Comparison of ENCODE assay signal across 2 cellular contexts in the genomic region with DNA sequence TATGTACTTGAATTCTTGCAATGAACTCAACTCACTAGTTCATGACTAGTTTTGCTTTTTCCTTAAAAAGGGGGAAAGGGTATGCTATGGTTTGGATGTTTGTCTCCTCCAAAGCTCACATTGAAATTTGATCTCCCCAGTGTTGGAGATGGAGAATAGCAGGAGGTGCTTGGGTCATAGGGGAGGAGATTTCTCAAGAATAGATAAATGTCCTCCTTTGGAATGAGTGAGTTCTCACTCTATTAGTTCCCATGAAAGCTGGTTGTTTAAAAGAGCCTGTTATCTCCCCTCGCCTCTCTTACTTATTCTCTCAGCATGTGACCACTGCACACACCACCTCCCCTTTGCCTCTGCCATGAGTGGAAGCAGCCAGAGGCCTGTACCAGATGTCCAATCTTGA.
TF ChIP-seq lines count a peak whose summit lies in the region.

No MANE protein-coding gene starts in this region.

TF ChIP-seq in WTC11, 78 proteins besides CTCF, POLR2A, EP300 and RAD21 (continued from another document):
- TF ChIP-seq, protein P1, sequence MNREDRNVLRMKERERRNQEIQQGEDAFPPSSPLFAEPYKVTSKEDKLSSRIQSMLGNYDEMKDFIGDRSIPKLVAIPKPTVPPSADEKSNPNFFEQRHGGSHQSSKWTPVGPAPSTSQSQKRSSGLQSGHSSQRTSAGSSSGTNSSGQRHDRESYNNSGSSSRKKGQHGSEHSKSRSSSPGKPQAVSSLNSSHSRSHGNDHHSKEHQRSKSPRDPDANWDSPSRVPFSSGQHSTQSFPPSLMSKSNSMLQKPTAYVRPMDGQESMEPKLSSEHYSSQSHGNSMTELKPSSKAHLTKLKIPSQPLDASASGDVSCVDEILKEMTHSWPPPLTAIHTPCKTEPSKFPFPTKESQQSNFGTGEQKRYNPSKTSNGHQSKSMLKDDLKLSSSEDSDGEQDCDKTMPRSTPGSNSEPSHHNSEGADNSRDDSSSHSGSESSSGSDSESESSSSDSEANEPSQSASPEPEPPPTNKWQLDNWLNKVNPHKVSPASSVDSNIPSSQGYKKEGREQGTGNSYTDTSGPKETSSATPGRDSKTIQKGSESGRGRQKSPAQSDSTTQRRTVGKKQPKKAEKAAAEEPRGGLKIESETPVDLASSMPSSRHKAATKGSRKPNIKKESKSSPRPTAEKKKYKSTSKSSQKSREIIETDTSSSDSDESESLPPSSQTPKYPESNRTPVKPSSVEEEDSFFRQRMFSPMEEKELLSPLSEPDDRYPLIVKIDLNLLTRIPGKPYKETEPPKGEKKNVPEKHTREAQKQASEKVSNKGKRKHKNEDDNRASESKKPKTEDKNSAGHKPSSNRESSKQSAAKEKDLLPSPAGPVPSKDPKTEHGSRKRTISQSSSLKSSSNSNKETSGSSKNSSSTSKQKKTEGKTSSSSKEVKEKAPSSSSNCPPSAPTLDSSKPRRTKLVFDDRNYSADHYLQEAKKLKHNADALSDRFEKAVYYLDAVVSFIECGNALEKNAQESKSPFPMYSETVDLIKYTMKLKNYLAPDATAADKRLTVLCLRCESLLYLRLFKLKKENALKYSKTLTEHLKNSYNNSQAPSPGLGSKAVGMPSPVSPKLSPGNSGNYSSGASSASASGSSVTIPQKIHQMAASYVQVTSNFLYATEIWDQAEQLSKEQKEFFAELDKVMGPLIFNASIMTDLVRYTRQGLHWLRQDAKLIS (CRISPR knock-in tag; IDR thresholded peaks at IDR 0.05; ENCODE audit: borderline replicate concordance): no peak
- TF ChIP-seq, protein P2, sequence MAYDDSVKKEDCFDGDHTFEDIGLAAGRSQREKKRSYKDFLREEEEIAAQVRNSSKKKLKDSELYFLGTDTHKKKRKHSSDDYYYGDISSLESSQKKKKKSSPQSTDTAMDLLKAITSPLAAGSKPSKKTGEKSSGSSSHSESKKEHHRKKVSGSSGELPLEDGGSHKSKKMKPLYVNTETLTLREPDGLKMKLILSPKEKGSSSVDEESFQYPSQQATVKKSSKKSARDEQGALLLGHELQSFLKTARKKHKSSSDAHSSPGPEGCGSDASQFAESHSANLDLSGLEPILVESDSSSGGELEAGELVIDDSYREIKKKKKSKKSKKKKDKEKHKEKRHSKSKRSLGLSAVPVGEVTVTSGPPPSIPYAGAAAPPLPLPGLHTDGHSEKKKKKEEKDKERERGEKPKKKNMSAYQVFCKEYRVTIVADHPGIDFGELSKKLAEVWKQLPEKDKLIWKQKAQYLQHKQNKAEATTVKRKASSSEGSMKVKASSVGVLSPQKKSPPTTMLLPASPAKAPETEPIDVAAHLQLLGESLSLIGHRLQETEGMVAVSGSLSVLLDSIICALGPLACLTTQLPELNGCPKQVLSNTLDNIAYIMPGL (CRISPR knock-in tag; IDR thresholded peaks at IDR 0.05): no peak
- TF ChIP-seq, protein P3, sequence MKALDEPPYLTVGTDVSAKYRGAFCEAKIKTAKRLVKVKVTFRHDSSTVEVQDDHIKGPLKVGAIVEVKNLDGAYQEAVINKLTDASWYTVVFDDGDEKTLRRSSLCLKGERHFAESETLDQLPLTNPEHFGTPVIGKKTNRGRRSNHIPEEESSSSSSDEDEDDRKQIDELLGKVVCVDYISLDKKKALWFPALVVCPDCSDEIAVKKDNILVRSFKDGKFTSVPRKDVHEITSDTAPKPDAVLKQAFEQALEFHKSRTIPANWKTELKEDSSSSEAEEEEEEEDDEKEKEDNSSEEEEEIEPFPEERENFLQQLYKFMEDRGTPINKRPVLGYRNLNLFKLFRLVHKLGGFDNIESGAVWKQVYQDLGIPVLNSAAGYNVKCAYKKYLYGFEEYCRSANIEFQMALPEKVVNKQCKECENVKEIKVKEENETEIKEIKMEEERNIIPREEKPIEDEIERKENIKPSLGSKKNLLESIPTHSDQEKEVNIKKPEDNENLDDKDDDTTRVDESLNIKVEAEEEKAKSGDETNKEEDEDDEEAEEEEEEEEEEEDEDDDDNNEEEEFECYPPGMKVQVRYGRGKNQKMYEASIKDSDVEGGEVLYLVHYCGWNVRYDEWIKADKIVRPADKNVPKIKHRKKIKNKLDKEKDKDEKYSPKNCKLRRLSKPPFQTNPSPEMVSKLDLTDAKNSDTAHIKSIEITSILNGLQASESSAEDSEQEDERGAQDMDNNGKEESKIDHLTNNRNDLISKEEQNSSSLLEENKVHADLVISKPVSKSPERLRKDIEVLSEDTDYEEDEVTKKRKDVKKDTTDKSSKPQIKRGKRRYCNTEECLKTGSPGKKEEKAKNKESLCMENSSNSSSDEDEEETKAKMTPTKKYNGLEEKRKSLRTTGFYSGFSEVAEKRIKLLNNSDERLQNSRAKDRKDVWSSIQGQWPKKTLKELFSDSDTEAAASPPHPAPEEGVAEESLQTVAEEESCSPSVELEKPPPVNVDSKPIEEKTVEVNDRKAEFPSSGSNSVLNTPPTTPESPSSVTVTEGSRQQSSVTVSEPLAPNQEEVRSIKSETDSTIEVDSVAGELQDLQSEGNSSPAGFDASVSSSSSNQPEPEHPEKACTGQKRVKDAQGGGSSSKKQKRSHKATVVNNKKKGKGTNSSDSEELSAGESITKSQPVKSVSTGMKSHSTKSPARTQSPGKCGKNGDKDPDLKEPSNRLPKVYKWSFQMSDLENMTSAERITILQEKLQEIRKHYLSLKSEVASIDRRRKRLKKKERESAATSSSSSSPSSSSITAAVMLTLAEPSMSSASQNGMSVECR (CRISPR knock-in tag; IDR thresholded peaks at IDR 0.05; ENCODE audit: borderline replicate concordance): no peak
- TF ChIP-seq, protein P4, sequence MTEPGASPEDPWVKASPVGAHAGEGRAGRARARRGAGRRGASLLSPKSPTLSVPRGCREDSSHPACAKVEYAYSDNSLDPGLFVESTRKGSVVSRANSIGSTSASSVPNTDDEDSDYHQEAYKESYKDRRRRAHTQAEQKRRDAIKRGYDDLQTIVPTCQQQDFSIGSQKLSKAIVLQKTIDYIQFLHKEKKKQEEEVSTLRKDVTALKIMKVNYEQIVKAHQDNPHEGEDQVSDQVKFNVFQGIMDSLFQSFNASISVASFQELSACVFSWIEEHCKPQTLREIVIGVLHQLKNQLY (CRISPR knock-in tag; IDR thresholded peaks at IDR 0.05): no peak
TF ChIP-seq in WTC11: peak in this region for 0.

TF ChIP-seq in K562, 482 proteins besides CTCF, POLR2A, EP300 and RAD21 (continued from another document):
- TF ChIP-seq, protein P5, sequence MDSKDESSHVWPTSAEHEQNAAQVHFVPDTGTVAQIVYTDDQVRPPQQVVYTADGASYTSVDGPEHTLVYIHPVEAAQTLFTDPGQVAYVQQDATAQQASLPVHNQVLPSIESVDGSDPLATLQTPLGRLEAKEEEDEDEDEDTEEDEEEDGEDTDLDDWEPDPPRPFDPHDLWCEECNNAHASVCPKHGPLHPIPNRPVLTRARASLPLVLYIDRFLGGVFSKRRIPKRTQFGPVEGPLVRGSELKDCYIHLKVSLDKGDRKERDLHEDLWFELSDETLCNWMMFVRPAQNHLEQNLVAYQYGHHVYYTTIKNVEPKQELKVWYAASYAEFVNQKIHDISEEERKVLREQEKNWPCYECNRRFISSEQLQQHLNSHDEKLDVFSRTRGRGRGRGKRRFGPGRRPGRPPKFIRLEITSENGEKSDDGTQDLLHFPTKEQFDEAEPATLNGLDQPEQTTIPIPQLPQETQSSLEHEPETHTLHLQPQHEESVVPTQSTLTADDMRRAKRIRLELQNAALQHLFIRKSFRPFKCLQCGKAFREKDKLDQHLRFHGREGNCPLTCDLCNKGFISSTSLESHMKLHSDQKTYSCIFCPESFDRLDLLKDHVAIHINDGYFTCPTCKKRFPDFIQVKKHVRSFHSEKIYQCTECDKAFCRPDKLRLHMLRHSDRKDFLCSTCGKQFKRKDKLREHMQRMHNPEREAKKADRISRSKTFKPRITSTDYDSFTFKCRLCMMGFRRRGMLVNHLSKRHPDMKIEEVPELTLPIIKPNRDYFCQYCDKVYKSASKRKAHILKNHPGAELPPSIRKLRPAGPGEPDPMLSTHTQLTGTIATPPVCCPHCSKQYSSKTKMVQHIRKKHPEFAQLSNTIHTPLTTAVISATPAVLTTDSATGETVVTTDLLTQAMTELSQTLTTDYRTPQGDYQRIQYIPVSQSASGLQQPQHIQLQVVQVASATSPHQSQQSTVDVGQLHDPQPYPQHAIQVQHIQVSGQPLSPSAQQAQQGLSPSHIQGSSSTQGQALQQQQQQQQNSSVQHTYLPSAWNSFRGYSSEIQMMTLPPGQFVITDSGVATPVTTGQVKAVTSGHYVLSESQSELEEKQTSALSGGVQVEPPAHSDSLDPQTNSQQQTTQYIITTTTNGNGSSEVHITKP (IDR thresholded peaks at IDR 0.05; ENCODE audit: partially characterized antibody): peak; percentile 61
- TF ChIP-seq, protein P6, sequence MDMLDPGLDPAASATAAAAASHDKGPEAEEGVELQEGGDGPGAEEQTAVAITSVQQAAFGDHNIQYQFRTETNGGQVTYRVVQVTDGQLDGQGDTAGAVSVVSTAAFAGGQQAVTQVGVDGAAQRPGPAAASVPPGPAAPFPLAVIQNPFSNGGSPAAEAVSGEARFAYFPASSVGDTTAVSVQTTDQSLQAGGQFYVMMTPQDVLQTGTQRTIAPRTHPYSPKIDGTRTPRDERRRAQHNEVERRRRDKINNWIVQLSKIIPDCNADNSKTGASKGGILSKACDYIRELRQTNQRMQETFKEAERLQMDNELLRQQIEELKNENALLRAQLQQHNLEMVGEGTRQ (CRISPR knock-in tag; IDR thresholded peaks at IDR 0.05): 0 out of 2 replicates have a peak, but pooled peaks have one; percentile 4
